In genomic region chr16:89344846-89345577, GRCh38 we compare ENCODE assay signal across 10 cellular contexts.
DNase-seq lines count a peak whose midpoint lies in the region; ATAC-seq, FAIRE-seq and TF ChIP-seq lines count a peak whose summit lies in the region.
"Had no signal": no experiment of that assay in that cellular context is flagged by ENCODE, and none has a peak within 500 bp of the region (broad histone marks: within the 10 kb centered on the region; RNA-seq: fewer than 3 reads in every experiment).

No MANE protein-coding gene starts in this region.

- H3K4me1 ChIP-seq in HepG2 (ENCODE audit: insufficient read depth, low read length) = peaks cover 55% of the 10 kb centered on the region
- peaks cover 18 to 48% (median 43%) of the 10 kb centered on the region in 4 donors for H3K4me1 ChIP-seq in transverse colon

- no peak for TF ChIP-seq RAD21 in HepG2 (CRISPR knock-in tag; IDR thresholded peaks at IDR 0.05)

- peaks cover 11% of the 10 kb centered on the region for H3K36me3 Mint-ChIP-seq in activated CD4-positive, alpha-beta memory T cell treated with anti-CD3 and anti-CD28 coated beads for 36 hours
- H3K36me3 Mint-ChIP-seq in activated CD4-positive, alpha-beta memory T cell treated with anti-CD3 and anti-CD28 coated beads, Interleukin-2, amount 10 ng/mL, durations not matched to agents 7 days and 5 days (ENCODE audit: low read depth) = peaks cover 29% of the 10 kb centered on the region
- peaks cover 23% of the 10 kb centered on the region for H3K36me3 Mint-ChIP-seq in central memory CD8-positive, alpha-beta T cell (ENCODE audit: insufficient read depth)

- peak overlapping the region; percentile 48 for H3K4me2 ChIP-seq in HepG2 (ENCODE audit: low read depth, low read length)

- no peaks in the 10 kb centered on the region for H3K9me3 ChIP-seq in HepG2 (ENCODE audit: low read length)
- no peaks in the 10 kb centered on the region for H3K9me3 ChIP-seq in transverse colon

- WGBS in HepG2 (ENCODE audit: low lambda C conversion rate) = 78% methylated on average over 19 of the region's 19 CpGs
- 28 to 42% methylated on average over 5 to 19 of the region's 19 CpGs for WGBS in transverse colon (ENCODE audit: low coverage in 1 of 2), 2 donors

- peak overlapping the region; percentile 50 for H3K27ac ChIP-seq in HepG2 (ENCODE audit: extremely low read length, insufficient read depth, low read length)
- H3K27ac ChIP-seq in transverse colon = peak overlapping the region; percentile 23 to 58 (median 38)

- H3K27ac Mint-ChIP-seq in activated CD4-positive, alpha-beta memory T cell treated with anti-CD3 and anti-CD28 coated beads for 36 hours = peak overlapping the region; percentile 30
- H3K27ac Mint-ChIP-seq in activated CD4-positive, alpha-beta memory T cell treated with anti-CD3 and anti-CD28 coated beads, Interleukin-2, amount 10 ng/mL, durations not matched to agents 7 days and 5 days = no peak overlapping the region
- peak overlapping the region; percentile 19 for H3K27ac Mint-ChIP-seq in central memory CD8-positive, alpha-beta T cell (ENCODE audit: low read depth)
- H3K27ac Mint-ChIP-seq: IgD-negative memory B cell had no signal

- no peak for DNase-seq in activated CD4-positive, alpha-beta memory T cell treated with anti-CD3 and anti-CD28 coated beads for 36 hours
- no peak for DNase-seq in activated CD4-positive, alpha-beta memory T cell treated with anti-CD3 and anti-CD28 coated beads, Interleukin-2, amount 10 ng/mL, durations not matched to agents 7 days and 5 days
- DNase-seq in central memory CD8-positive, alpha-beta T cell (ENCODE audit: low spot score in 2 of 2) = no peak
- DNase-seq in HepG2 (ENCODE audit: low spot score) (no peak), transverse colon (no peak), RKO (ENCODE audit: low spot score) (no peak), NCI-H526 (lab: John Stamatoyannopoulos, UW) (no peak)
- DNase-seq: naive thymus-derived CD4-positive, alpha-beta T cell had no signal

- intact Hi-C loops in activated CD4-positive, alpha-beta memory T cell treated with anti-CD3 and anti-CD28 coated beads for 36 hours (cut with micrococcal nuclease) = no loop called here
- intact Hi-C loops in HepG2 (cut with micrococcal nuclease; ENCODE audit: unreplicated experiment) = no loop called here
- intact Hi-C loops in transverse colon (cut with DNase I; ENCODE audit: low total_unique reads) = no loop called here

- BruUV-seq in HepG2 (replicated peaks; lab: Mats Ljungman, UMichigan) = no TSS peak

- H3K4me1 Mint-ChIP-seq in activated CD4-positive, alpha-beta memory T cell treated with anti-CD3 and anti-CD28 coated beads for 36 hours (ENCODE audit: low read depth) = peaks cover 84% of the 10 kb centered on the region
- peaks cover 71% of the 10 kb centered on the region for H3K4me1 Mint-ChIP-seq in activated CD4-positive, alpha-beta memory T cell treated with anti-CD3 and anti-CD28 coated beads, Interleukin-2, amount 10 ng/mL, durations not matched to agents 7 days and 5 days
- peaks cover 71% of the 10 kb centered on the region for H3K4me1 Mint-ChIP-seq in central memory CD8-positive, alpha-beta T cell

- H3K9me3 Mint-ChIP-seq in activated CD4-positive, alpha-beta memory T cell treated with anti-CD3 and anti-CD28 coated beads for 36 hours = no peaks in the 10 kb centered on the region
- H3K9me3 Mint-ChIP-seq in activated CD4-positive, alpha-beta memory T cell treated with anti-CD3 and anti-CD28 coated beads, Interleukin-2, amount 10 ng/mL, durations not matched to agents 7 days and 5 days = no peaks in the 10 kb centered on the region
- H3K9me3 Mint-ChIP-seq in central memory CD8-positive, alpha-beta T cell = no peaks in the 10 kb centered on the region
- H3K9me3 Mint-ChIP-seq: IgD-negative memory B cell; naive thymus-derived CD4-positive, alpha-beta T cell had no signal

- no peak overlapping the region for H2AFZ ChIP-seq in HepG2 (ENCODE audit: low read length)

- in situ Hi-C loops in HepG2 (cut with HindIII; ENCODE audit: extremely low pct_ligation_motif_present, low pct_unique_long_range_greater_than_20kb) (no loop called here), transverse colon (cut with MboI; ENCODE audit: low pct_ligation_motif_present in 1 of 4, low pct_unique_long_range_greater_than_20kb in 1 of 4, low sequenced_read_pairs in 3 of 4) (no loop called here)

- no peak overlapping the region for H3K9ac ChIP-seq in HepG2 (ENCODE audit: insufficient read depth, low read depth, low read length)

- TF ChIP-seq EP300 in HepG2 (IDR thresholded peaks at IDR 0.05; ENCODE audit: low read depth in 2 of 2, low read length in 2 of 2) (no peak), HepG2 (CRISPR knock-in tag; IDR thresholded peaks at IDR 0.05; ENCODE audit: borderline replicate concordance) (no peak), transverse colon (IDR thresholded peaks at IDR 0.05; ENCODE audit: low read depth) (no peak)

- ATAC-seq in central memory CD8-positive, alpha-beta T cell (replicated peaks; ENCODE audit: extremely low read depth, poor library complexity, severe bottlenecking) = no peak
- peak; percentile 62 for ATAC-seq in HepG2
- no peak for ATAC-seq in GM21423 (IDR thresholded peaks at IDR 0.05; ENCODE audit: unreplicated experiment)
- ATAC-seq: naive thymus-derived CD4-positive, alpha-beta T cell had no signal

- H3K27me3 ChIP-seq in HepG2 (ENCODE audit: control insufficient read depth in 1 of 2, insufficient read depth in 2 of 2, low read length in 2 of 2) (no peaks in the 10 kb centered on the region), transverse colon (no peaks in the 10 kb centered on the region)

- TF ChIP-seq POLR2A in HepG2 (IDR thresholded peaks at IDR 0.05; ENCODE audit: insufficient read depth in 1 of 2, low read depth in 2 of 2, low read length in 2 of 2) (no peak), transverse colon (IDR thresholded peaks at IDR 0.05) (no peak)

- H3K4me3 Mint-ChIP-seq in activated CD4-positive, alpha-beta memory T cell treated with anti-CD3 and anti-CD28 coated beads for 36 hours = no peak overlapping the region
- H3K4me3 Mint-ChIP-seq in activated CD4-positive, alpha-beta memory T cell treated with anti-CD3 and anti-CD28 coated beads, Interleukin-2, amount 10 ng/mL, durations not matched to agents 7 days and 5 days = no peak overlapping the region
- no peak overlapping the region for H3K4me3 Mint-ChIP-seq in central memory CD8-positive, alpha-beta T cell
- H3K4me3 Mint-ChIP-seq: IgD-negative memory B cell had no signal

- H3K4me3 ChIP-seq in HepG2 (replicated peaks in 1 of 3; ENCODE audit: insufficient read depth in 1 of 3, low read depth in 2 of 3, low read length in 3 of 3) (no peak overlapping the region; a peak in 1 of 6 replicates), transverse colon (no peak overlapping the region)

- no peak for FAIRE-seq in HepG2 (lab: Jason Lieb, UNC)

- TF ChIP-seq CTCF in HepG2 (CRISPR knock-in tag; IDR thresholded peaks at IDR 0.05) (no peak), transverse colon (IDR thresholded peaks at IDR 0.05) (no peak)

- peaks cover 98% of the 10 kb centered on the region for H4K20me1 ChIP-seq in HepG2 (ENCODE audit: insufficient read depth, low read length)

- H3K79me2 ChIP-seq in HepG2 (ENCODE audit: insufficient read depth, low read length) = peaks cover 99% of the 10 kb centered on the region

- no peaks in the 10 kb centered on the region for H3K27me3 Mint-ChIP-seq in activated CD4-positive, alpha-beta memory T cell treated with anti-CD3 and anti-CD28 coated beads for 36 hours
- H3K27me3 Mint-ChIP-seq in activated CD4-positive, alpha-beta memory T cell treated with anti-CD3 and anti-CD28 coated beads, Interleukin-2, amount 10 ng/mL, durations not matched to agents 7 days and 5 days = no peaks in the 10 kb centered on the region
- no peaks in the 10 kb centered on the region for H3K27me3 Mint-ChIP-seq in central memory CD8-positive, alpha-beta T cell
- H3K27me3 Mint-ChIP-seq: IgD-negative memory B cell; naive thymus-derived CD4-positive, alpha-beta T cell had no signal

- H3K36me3 ChIP-seq in HepG2 (replicated peaks in 1 of 2; ENCODE audit: control insufficient read depth in 1 of 2, insufficient read depth in 2 of 2, low read length in 2 of 2) (peaks cover 0 to 5% of the 10 kb centered on the region in 2 experiments; a peak in 3 of 5 replicates), transverse colon (no peaks in the 10 kb centered on the region)

- CTCF ChIA-PET in activated CD4-positive, alpha-beta memory T cell treated with anti-CD3 and anti-CD28 coated beads for 36 hours (lab: Charles Lee) = no interaction called here
- CTCF ChIA-PET in activated CD4-positive, alpha-beta memory T cell treated with anti-CD3 and anti-CD28 coated beads, Interleukin-2, amount 10 ng/mL, durations not matched to agents 7 days and 5 days (lab: Charles Lee) = no interaction called here
- CTCF ChIA-PET in HepG2 (lab: Yijun Ruan, JAX; ENCODE audit: low intra/inter-chr PET ratio, low total read pairs) = no interaction called here

- POLR2A ChIA-PET in activated CD4-positive, alpha-beta memory T cell treated with anti-CD3 and anti-CD28 coated beads for 36 hours (lab: Charles Lee) = no interaction called here
- POLR2A ChIA-PET in activated CD4-positive, alpha-beta memory T cell treated with anti-CD3 and anti-CD28 coated beads, Interleukin-2, amount 10 ng/mL, durations not matched to agents 7 days and 5 days (lab: Charles Lee) = no interaction called here
- POLR2A ChIA-PET in HepG2 (lab: Yijun Ruan, JAX) = interaction anchor here (0.6 to 1.8 kb wide), 2 partner anchors 103 to 163 kb away, joined by 3 to 10 read pairs; partner anchors contain the start of gene SPG7

TF ChIP-seq in HepG2, 621 proteins besides CTCF, POLR2A, EP300 and RAD21 (continues in another document):
- no peak for TF ChIP-seq SNAI1 (CRISPR knock-in tag; IDR thresholded peaks at IDR 0.05; ENCODE audit: borderline replicate concordance)
